ENCODE assay signal across 18 cellular contexts in genomic region chr15:88833688-88834087, GRCh38. TPM values are rescaled to one million over a fixed set of nuclear protein-coding genes. Genes with fewer than 3 reads are reported as not detected.
DNase-seq lines count a peak whose midpoint lies in the region; ATAC-seq lines count a peak whose summit lies in the region.
"Had no signal": no experiment of that assay in that cellular context is flagged by ENCODE, and none has a peak within 500 bp of the region (broad histone marks: within the 10 kb centered on the region; RNA-seq: fewer than 3 reads in every experiment).

No MANE protein-coding gene starts in this region.

- H3K27ac Mint-ChIP-seq in activated T-helper 17 cell treated with anti-CD3 and anti-CD28 coated beads, Interleukin-2, amount 50 U/mL, for 72 hours = peak overlapping the region; percentile 4
- H3K27ac Mint-ChIP-seq: activated naive CD8-positive, alpha-beta T cell treated with anti-CD3 and anti-CD28 coated beads, Interleukin-2, amount 50 U/mL, for 24 hours had no signal

- DNase-seq in COLO829 (ENCODE audit: low spot score) (peak; percentile 95), left kidney (ENCODE audit: low read depth, low spot score) (peak; percentile 44), sciatic nerve (ENCODE audit: low spot score) (no peak), NCI-H510A treated with DMSO at 0.1 percent for 48 hours (lab: John Stamatoyannopoulos, UW) (no peak), NCI-H2171 treated with DMSO at 0.1 percent for 48 hours (lab: John Stamatoyannopoulos, UW) (no peak)
- DNase-seq in activated CD4-positive, alpha-beta T cell treated with anti-CD3 and anti-CD28 coated beads, Interleukin-2, amount 50 U/mL, for 4 hours = no peak
- DNase-seq: kidney; NCI-H1105; NCI-H187 treated with DMSO at 0.1 percent for 48 hours; NCI-H526 treated with DMSO at 0.1 percent for 48 hours; stimulated activated naive CD4-positive, alpha-beta T cell treated with Interleukin-2 at 50 U/mL for 16 hours had no signal

- H3K27me3 Mint-ChIP-seq in activated T-helper 17 cell treated with anti-CD3 and anti-CD28 coated beads, Interleukin-2, amount 50 U/mL, for 72 hours = peaks cover 6% of the 10 kb centered on the region
- H3K27me3 Mint-ChIP-seq: activated naive CD8-positive, alpha-beta T cell treated with anti-CD3 and anti-CD28 coated beads, Interleukin-2, amount 50 U/mL, for 24 hours had no signal

- H3K4me1 Mint-ChIP-seq in activated T-helper 17 cell treated with anti-CD3 and anti-CD28 coated beads, Interleukin-2, amount 50 U/mL, for 72 hours = no peaks in the 10 kb centered on the region
- H3K4me1 Mint-ChIP-seq: activated naive CD8-positive, alpha-beta T cell treated with anti-CD3 and anti-CD28 coated beads, Interleukin-2, amount 50 U/mL, for 24 hours; brain had no signal

- intact Hi-C loops in sciatic nerve (cut with DNase I) = loop anchor here (10.0 kb wide), 1 partner anchor 209 kb away; the partner anchor contains the start of gene AEN

- no peak for ATAC-seq in activated T-helper 17 cell treated with anti-CD3 and anti-CD28 coated beads, Interleukin-2, amount 50 U/mL, for 72 hours (replicated peaks)
- ATAC-seq in sciatic nerve (peak; percentile 69), GM21360 (IDR thresholded peaks at IDR 0.05; ENCODE audit: unreplicated experiment) (no peak)

- H3K36me3 Mint-ChIP-seq in activated T-helper 17 cell treated with anti-CD3 and anti-CD28 coated beads, Interleukin-2, amount 50 U/mL, for 72 hours (ENCODE audit: low read depth) = no peaks in the 10 kb centered on the region
- H3K36me3 Mint-ChIP-seq: brain had no signal

- H3K9me3 Mint-ChIP-seq in activated T-helper 17 cell treated with anti-CD3 and anti-CD28 coated beads, Interleukin-2, amount 50 U/mL, for 72 hours = no peaks in the 10 kb centered on the region
- H3K9me3 Mint-ChIP-seq: activated naive CD8-positive, alpha-beta T cell treated with anti-CD3 and anti-CD28 coated beads, Interleukin-2, amount 50 U/mL, for 24 hours; activated T-cell treated with anti-CD3 and anti-CD28 coated beads, Interleukin-2, amount 50 U/mL, for 4 hours had no signal

- H3K4me3 Mint-ChIP-seq in activated T-helper 17 cell treated with anti-CD3 and anti-CD28 coated beads, Interleukin-2, amount 50 U/mL, for 72 hours = no peak overlapping the region
- H3K4me3 Mint-ChIP-seq: activated naive CD8-positive, alpha-beta T cell treated with anti-CD3 and anti-CD28 coated beads, Interleukin-2, amount 50 U/mL, for 24 hours; activated T-cell treated with anti-CD3 and anti-CD28 coated beads, Interleukin-2, amount 50 U/mL, for 4 hours; brain had no signal

RNA-seq across cellular contexts. Expression of gene ACAN, which starts 30.5 kb away (rescaled TPM):
- not detected for total RNA-seq in activated T-helper 17 cell treated with anti-CD3 and anti-CD28 coated beads, Interleukin-2, amount 50 U/mL, for 72 hours
- total RNA-seq in sciatic nerve = 2.7 TPM
- total RNA-seq: activated T-cell treated with anti-CD3 and anti-CD28 coated beads, Interleukin-2, amount 50 U/mL, for 4 hours; K562; M059J had no signal

Comparison
In these comparisons a context has a peak if more than half of its experiments do, and no peak if none do; other contexts are left out.
1. DNase-seq: peak in COLO829 (single experiment) and left kidney (single experiment); none in sciatic nerve (single experiment), NCI-H510A treated with DMSO at 0.1 percent for 48 hours (single experiment), activated CD4-positive, alpha-beta T cell treated with anti-CD3 and anti-CD28 coated beads, Interleukin-2, amount 50 U/mL, for 4 hours (0 of 2) and NCI-H2171 treated with DMSO at 0.1 percent for 48 hours (single experiment).